ENCODE assay signal across 9 cellular contexts in genomic region chr4:57064811-57065711, GRCh38. TPM values are rescaled to one million over a fixed set of nuclear protein-coding genes. Genes with fewer than 3 reads are reported as not detected.
DNase-seq lines count a peak whose midpoint lies in the region; ATAC-seq and TF ChIP-seq lines count a peak whose summit lies in the region.
"Had no signal": no experiment of that assay in that cellular context is flagged by ENCODE, and none has a peak within 500 bp of the region (broad histone marks: within the 10 kb centered on the region; RNA-seq: fewer than 3 reads in every experiment).

No MANE protein-coding gene starts in this region.

- H3K4me1 ChIP-seq in colonic mucosa (no peaks in the 10 kb centered on the region), lung (ENCODE audit: control insufficient read depth in 2 of 2, insufficient read depth in 2 of 2, low read length in 2 of 2) (peaks cover 12 to 36% of the 10 kb centered on the region in 2 donors), tibial nerve (peaks cover 0 to 79% (median 20%) of the 10 kb centered on the region in 4 donors)

- H3K27me3 ChIP-seq in colonic mucosa (no peaks in the 10 kb centered on the region), lung (ENCODE audit: control insufficient read depth, insufficient read depth) (no peaks in the 10 kb centered on the region), tibial nerve (no peaks in the 10 kb centered on the region)

- H3K36me3 ChIP-seq in colonic mucosa (no peaks in the 10 kb centered on the region), lung (ENCODE audit: control insufficient read depth in 2 of 2, insufficient read depth in 2 of 2, low read length in 2 of 2) (no peaks in the 10 kb centered on the region), tibial nerve (no peaks in the 10 kb centered on the region)

- no peak overlapping the region for H3K4me3 ChIP-seq in colonic mucosa
- no peak overlapping the region for H3K4me3 ChIP-seq in lung
- peak overlapping the region in 1 of 4 donors; percentile 2 for H3K4me3 ChIP-seq in tibial nerve

- H3K9ac ChIP-seq in colonic mucosa (ENCODE audit: low read depth in 2 of 2, low read length in 2 of 2) = no peak overlapping the region

- ATAC-seq in lung (ENCODE audit: insufficient read depth, low FRiP score) = peak; percentile 60
- no peak for ATAC-seq in GM19023 (IDR thresholded peaks at IDR 0.05; ENCODE audit: unreplicated experiment)

- peak; percentile 70 for DNase-seq in HS-5 (ENCODE audit: low read depth)
- no peak for DNase-seq in colonic mucosa
- DNase-seq in lung (ENCODE audit: low spot score) = no peak
- DNase-seq in tibial nerve (ENCODE audit: low spot score in 2 of 2) = peak; percentile 55
- no peak for DNase-seq in stimulated activated CD4-positive, alpha-beta T cell treated with anti-CD3 and anti-CD28 coated beads, Interleukin-4, amount 100 ng/mL, for 24 hours
- DNase-seq in RPMI8226 = no peak
- DNase-seq in MV-4-11 (lab: John Stamatoyannopoulos, UW) = no peak
- DNase-seq: NCI-H187 treated with DMSO at 0.1 percent for 48 hours had no signal

- peak overlapping the region; percentile 55 for H3K27ac ChIP-seq in colonic mucosa
- H3K27ac ChIP-seq in lung (ENCODE audit: low read depth in 1 of 2, low read length in 1 of 2) = peak overlapping the region; percentile 37 to 60
- H3K27ac ChIP-seq in tibial nerve = peak overlapping the region in 3 of 4 donors; percentile 42 to 79 (median 63)

- intact Hi-C loops in colonic mucosa (cut with DNase I) = no loop called here

- no peaks in the 10 kb centered on the region for H3K9me3 ChIP-seq in colonic mucosa
- no peaks in the 10 kb centered on the region for H3K9me3 ChIP-seq in lung (ENCODE audit: control insufficient read depth in 2 of 2, insufficient read depth in 1 of 2, low read length in 1 of 2)
- no peaks in the 10 kb centered on the region for H3K9me3 ChIP-seq in tibial nerve

- TF ChIP-seq EP300 in tibial nerve (IDR thresholded peaks at IDR 0.05) = peak in 1 of 2 donors; percentile 78

- 68 to 86% methylated on average over 20 of the region's 20 CpGs for WGBS in lung, 2 donors
- WGBS in tibial nerve, 2 donors = 57 to 61% methylated on average over 20 of the region's 20 CpGs

- TF ChIP-seq CTCF in colonic mucosa (IDR thresholded peaks at IDR 0.05) = no peak
- no peak for TF ChIP-seq CTCF in lung (IDR thresholded peaks at IDR 0.05; ENCODE audit: control extremely low read depth, extremely low read depth)
- no peak for TF ChIP-seq CTCF in tibial nerve (IDR thresholded peaks at IDR 0.05)

- no peak for TF ChIP-seq POLR2A in tibial nerve (IDR thresholded peaks at IDR 0.05)

RNA-seq across cellular contexts. Expression of gene IGFBP7, which starts 45.1 kb away (rescaled TPM):
- 10 to 100 TPM; 58.5 to 89.5 TPM for total RNA-seq in colonic mucosa
- 100 to 1,000 TPM; 212 to 398 TPM for total RNA-seq in lung
- 100 to 1,000 TPM; 400 to 517 TPM for polyA plus RNA-seq in lung
- 1,000 to 10,000 TPM; 1,415 to 3,184 (median 2,179) TPM for total RNA-seq in tibial nerve

Comparison
In these comparisons a context has a peak if more than half of its experiments do, and no peak if none do; other contexts are left out.
1. DNase-seq: peak in HS-5 (single experiment) and tibial nerve (2 of 2); none in colonic mucosa (single experiment), lung (single experiment), stimulated activated CD4-positive, alpha-beta T cell treated with anti-CD3 and anti-CD28 coated beads, Interleukin-4, amount 100 ng/mL, for 24 hours (single experiment), RPMI8226 (single experiment) and MV-4-11 (single experiment).
2. Peak in every context shown above with its lines, with median percentiles within 50 percentile points of each other: H3K27ac ChIP-seq.